In genomic region chr1:114079596-114080190, GRCh38 we compare ENCODE assay signal across 22 cellular contexts.
"Had no signal": no experiment of that assay in that cellular context is flagged by ENCODE, and none has a peak within 500 bp of the region (broad histone marks: within the 10 kb centered on the region; RNA-seq: fewer than 3 reads in every experiment).

No MANE protein-coding gene starts in this region.

- DNase-seq: activated CD4-positive, alpha-beta T cell treated with anti-CD3 and anti-CD28 coated beads for 1 hour; activated CD4-positive, alpha-beta T cell treated with anti-CD3 and anti-CD28 coated beads, Interleukin-2, amount 50 U/mL, for 4 hours; activated CD8-positive, alpha-beta memory T cell treated with anti-CD3 and anti-CD28 coated beads, Interleukin-2, amount 10 ng/mL, durations not matched to agents 7 days and 5 days; effector memory CD4-positive, alpha-beta T cell; heart left ventricle; immature natural killer cell; mesenchymal stem cell; mucosa of descending colon; naive B cell; stimulated activated CD4-positive, alpha-beta T cell treated with anti-CD3 and anti-CD28 coated beads, Interleukin-4, amount 100 ng/mL, for 24 hours; stomach; trophoblast cell had no signal

- H3K27me3 ChIP-seq: esophagus muscularis mucosa, gastroesophageal sphincter, heart left ventricle, neutrophil, stomach, vagina had no signal

- H3K4me3 ChIP-seq: esophagus muscularis mucosa, gastroesophageal sphincter, heart left ventricle, mucosa of descending colon, smooth muscle cell, stomach, vagina had no signal

- ATAC-seq: activated CD8-positive, alpha-beta memory T cell treated with anti-CD3 and anti-CD28 coated beads, Interleukin-2, amount 10 ng/mL, durations not matched to agents 7 days and 5 days; gastroesophageal sphincter; heart left ventricle; mucosa of descending colon; sciatic nerve; stimulated activated effector memory CD8-positive, alpha-beta T cell treated with anti-CD3 and anti-CD28 coated beads, Interleukin-12 subunit alpha, Interleukin-12 subunit beta, amount 100 ng/mL, for 72 hours had no signal

- H3K9ac ChIP-seq: parathyroid adenoma had no signal

- H3K79me2 ChIP-seq: parathyroid adenoma had no signal

- H3K9me3 ChIP-seq: esophagus muscularis mucosa, gastroesophageal sphincter, heart left ventricle, mucosa of descending colon, neutrophil, stomach, vagina had no signal

- FAIRE-seq: endothelial cell of umbilical vein had no signal

- H3K36me3 ChIP-seq: esophagus muscularis mucosa, gastroesophageal sphincter, heart left ventricle, neutrophil, stomach, vagina had no signal

- H3K4me1 ChIP-seq: parathyroid adenoma had no signal

- H3K4me2 ChIP-seq: smooth muscle cell had no signal

- H2AFZ ChIP-seq: parathyroid adenoma had no signal

- H3K27ac ChIP-seq: esophagus muscularis mucosa, gastroesophageal sphincter, heart left ventricle, neutrophil, parathyroid adenoma, stomach, vagina, VCaP had no signal
